ENCODE assay signal across 2 cellular contexts in genomic region chr17:49510059-49510719, GRCh38.
TF ChIP-seq lines count a peak whose summit lies in the region.

No MANE protein-coding gene starts in this region.

TF ChIP-seq in HEK293, 187 proteins besides CTCF, POLR2A, EP300 and RAD21 (continues in another document):
- TF ChIP-seq ZFP69B (tag by site-specific recombination; IDR thresholded peaks at IDR 0.05) = peak; percentile 71
- TF ChIP-seq ZNF274 (IDR thresholded peaks at IDR 0.05; ENCODE audit: low read length) = no peak
- no peak for TF ChIP-seq ZNF274 (tag by site-specific recombination; IDR thresholded peaks at IDR 0.05; ENCODE audit: borderline replicate concordance)
- no peak for TF ChIP-seq ZNF266 (tag by site-specific recombination; IDR thresholded peaks at IDR 0.05; ENCODE audit: low read depth)
- TF ChIP-seq ZNF350 (tag by site-specific recombination; IDR thresholded peaks at IDR 0.05) = no peak
- no peak for TF ChIP-seq ZNF596 (tag by site-specific recombination; IDR thresholded peaks at IDR 0.05)
- TF ChIP-seq GLIS1 (tag by site-specific recombination; IDR thresholded peaks at IDR 0.05) = no peak
- TF ChIP-seq FEZF1 (tag by site-specific recombination; IDR thresholded peaks at IDR 0.05) = no peak
- no peak for TF ChIP-seq PRDM1 (tag by site-specific recombination; IDR thresholded peaks at IDR 0.05)
- no peak for TF ChIP-seq SETDB1 (IDR thresholded peaks at IDR 0.05; ENCODE audit: insufficient read length, low read length)
- TF ChIP-seq ZIC2 (tag by site-specific recombination; IDR thresholded peaks at IDR 0.05) = peak; percentile 29; the same call in 1 of the 2 replicates
- TF ChIP-seq ZNF692 (tag by site-specific recombination; IDR thresholded peaks at IDR 0.05) = peak; percentile 87
- TF ChIP-seq ZNF521 (tag by site-specific recombination; IDR thresholded peaks at IDR 0.05) = no peak
- TF ChIP-seq REST (tag by site-specific recombination; IDR thresholded peaks at IDR 0.05) = no peak
- TF ChIP-seq ZBTB44 (tag by site-specific recombination; IDR thresholded peaks at IDR 0.05) = no peak
- no peak for TF ChIP-seq RBAK (tag by site-specific recombination; IDR thresholded peaks at IDR 0.05)
- TF ChIP-seq ZNF624 (tag by site-specific recombination; IDR thresholded peaks at IDR 0.05) = no peak
- TF ChIP-seq ZNF473 (tag by site-specific recombination; IDR thresholded peaks at IDR 0.05) = no peak
- TF ChIP-seq YY2 (tag by site-specific recombination; IDR thresholded peaks at IDR 0.05) = no peak
- TF ChIP-seq PBX3 (CRISPR knock-in tag; IDR thresholded peaks at IDR 0.05) = no peak
- no peak for TF ChIP-seq ZNF223 (tag by site-specific recombination; IDR thresholded peaks at IDR 0.05)
- TF ChIP-seq ZNF639 (tag by site-specific recombination; IDR thresholded peaks at IDR 0.05) = no peak

TF ChIP-seq in H1, 55 proteins besides CTCF, POLR2A, EP300 and RAD21:
- TF ChIP-seq SP4 (IDR thresholded peaks at IDR 0.05; ENCODE audit: low read length) (no peak), SIX5 (IDR thresholded peaks at IDR 0.05; ENCODE audit: low read depth, low read length) (no peak), FOSL1 (IDR thresholded peaks at IDR 0.05; ENCODE audit: insufficient read depth, low read depth, low read length) (no peak), CBX8 (IDR thresholded peaks at IDR 0.05; ENCODE audit: borderline replicate concordance, low read depth, low read length) (no peak), BCL11A (IDR thresholded peaks at IDR 0.05; ENCODE audit: low read depth in 2 of 2, low read length in 2 of 2) (no peak), EZH2 (IDR thresholded peaks at IDR 0.05; ENCODE audit: low read depth, low read length, severe bottlenecking) (no peak), RNF2 (IDR thresholded peaks at IDR 0.05; ENCODE audit: borderline replicate concordance, low read depth, low read length, missing control alignments, poor library complexity, severe bottlenecking) (no peak), TCF12 (IDR thresholded peaks at IDR 0.05; ENCODE audit: low read depth, low read length) (no peak), SP1 (IDR thresholded peaks at IDR 0.05; ENCODE audit: low read depth, low read length) (no peak), TEAD4 (IDR thresholded peaks at IDR 0.05; ENCODE audit: low read depth, low read length) (no peak), POLR2AphosphoS5 (IDR thresholded peaks at IDR 0.05; ENCODE audit: low read depth, low read length) (no peak), GABPA (IDR thresholded peaks at IDR 0.05; ENCODE audit: borderline replicate concordance, insufficient read depth, low read length) (no peak), CEBPB (IDR thresholded peaks at IDR 0.05; ENCODE audit: low read depth, low read length) (no peak), SP2 (IDR thresholded peaks at IDR 0.05; ENCODE audit: low read length) (no peak), ATF2 (IDR thresholded peaks at IDR 0.05; ENCODE audit: low read length) (no peak), TAF1 (IDR thresholded peaks at IDR 0.05; ENCODE audit: low read depth, low read length) (no peak), GTF2F1 (IDR thresholded peaks at IDR 0.05; ENCODE audit: borderline replicate concordance, low read depth, low read length) (no peak)
TF ChIP-seq in H1: peak in this region for 0.
